ENCODE assay signal across 1 cellular context in genomic region chr5:56070795-56071539, GRCh38.
TF ChIP-seq lines count a peak whose summit lies in the region.

No MANE protein-coding gene starts in this region.

TF ChIP-seq in GM23338, 12 proteins besides CTCF, POLR2A, EP300 and RAD21 (continued from another document):
- TF ChIP-seq ZNF114 (CRISPR knock-in tag; IDR thresholded peaks at IDR 0.05) (no peak), JUNB (IDR thresholded peaks at IDR 0.05; ENCODE audit: unreplicated experiment) (no peak), CREB1 (CRISPR knock-in tag; IDR thresholded peaks at IDR 0.05; ENCODE audit: low read depth) (no peak), POLR2AphosphoS5 (IDR thresholded peaks at IDR 0.05; ENCODE audit: low read depth) (no peak), ZNF331 (CRISPR knock-in tag; IDR thresholded peaks at IDR 0.05; ENCODE audit: low read depth) (no peak)
